ENCODE assay signal across 8 cellular contexts in genomic region chr19:12937243-12938053, GRCh38. TPM values are rescaled to one million over a fixed set of nuclear protein-coding genes. Genes with fewer than 3 reads are reported as not detected.
A peak's percentile ranks its signal among the peaks of the same experiment; 100 is the strongest.
DNase-seq lines count a peak whose midpoint lies in the region; ATAC-seq and TF ChIP-seq lines count a peak whose summit lies in the region.

No MANE protein-coding gene starts in this region.

- H3K9me3 ChIP-seq in OCI-LY1 (ENCODE audit: low read length) (no peaks in the 10 kb centered on the region), lung (ENCODE audit: control insufficient read depth in 2 of 2, insufficient read depth in 1 of 2, low read length in 1 of 2) (no peaks in the 10 kb centered on the region), upper lobe of left lung (no peaks in the 10 kb centered on the region)

- H3K36me3 ChIP-seq in OCI-LY1 (ENCODE audit: insufficient read depth, low read length) = peaks cover 40% of the 10 kb centered on the region
- peaks cover 10 to 24% of the 10 kb centered on the region in 2 donors for H3K36me3 ChIP-seq in lung (ENCODE audit: control insufficient read depth in 2 of 2, insufficient read depth in 2 of 2, low read length in 2 of 2)
- peaks cover 10 to 33% (median 24%) of the 10 kb centered on the region in 4 donors for H3K36me3 ChIP-seq in upper lobe of left lung

- H3K27me3 ChIP-seq in OCI-LY1 (ENCODE audit: insufficient read depth, low read length) (no peaks in the 10 kb centered on the region), lung (ENCODE audit: control insufficient read depth, insufficient read depth) (no peaks in the 10 kb centered on the region), upper lobe of left lung (no peaks in the 10 kb centered on the region)

- H3F3A ChIP-seq in OCI-LY1 (ENCODE audit: insufficient read depth, low read length) = peaks cover 40% of the 10 kb centered on the region

- H3K4me3 ChIP-seq in OCI-LY1 (ENCODE audit: low read depth, low read length, poor library complexity, severe bottlenecking) (peak overlapping the region; percentile 99), cardiac fibroblast (replicated peaks in 1 of 2; ENCODE audit: low read depth in 2 of 2, low read length in 2 of 2) (peak overlapping the region; percentile 54 to 60), lung (peak overlapping the region; percentile 24), upper lobe of left lung (peak overlapping the region; percentile 40 to 91 (median 74))

- 1 to 3% methylated on average over 23 of the region's 23 CpGs for WGBS in lung, 2 donors
- 1 to 4% methylated on average over 19 to 20 of the region's 23 CpGs for WGBS in upper lobe of left lung, 2 donors

- TF ChIP-seq EP300 in upper lobe of left lung (IDR thresholded peaks at IDR 0.05) = no peak

- H3K27ac ChIP-seq in OCI-LY1 (ENCODE audit: low read depth, low read length, poor library complexity, severe bottlenecking) (peak overlapping the region; percentile 95), lung (ENCODE audit: low read depth in 1 of 2, low read length in 1 of 2) (peak overlapping the region; percentile 38 to 52), upper lobe of left lung (peak overlapping the region in 3 of 4 donors; percentile 21 to 94 (median 92))

- H3K4me2 ChIP-seq in OCI-LY1 (ENCODE audit: low read length) = peak overlapping the region; percentile 85

- ATAC-seq in HG03460 (IDR thresholded peaks at IDR 0.05; ENCODE audit: unreplicated experiment) (peak; percentile 21), lung (ENCODE audit: insufficient read depth, low FRiP score) (peak; percentile 2), upper lobe of left lung (ENCODE audit: low FRiP score in 2 of 2) (peak in 1 of 2 donors; percentile 22), HG03565 (IDR thresholded peaks at IDR 0.05; ENCODE audit: unreplicated experiment) (no peak)

- DNase-seq in DMS79 treated with DMSO at 0.1 percent for 48 hours (lab: John Stamatoyannopoulos, UW) (peak; percentile 98), cardiac fibroblast (ENCODE audit: low read depth in 2 of 2) (no peak), lung (ENCODE audit: low spot score) (no peak), upper lobe of left lung (peak in 1 of 2 donors; percentile 63), Ammon's horn (ENCODE audit: low spot score) (no peak)

- H3K79me2 ChIP-seq in OCI-LY1 (ENCODE audit: insufficient read depth, low read length) = peaks cover 30% of the 10 kb centered on the region

- no peak for TF ChIP-seq POLR2A in upper lobe of left lung (IDR thresholded peaks at IDR 0.05)

- no peak overlapping the region for H2AFZ ChIP-seq in OCI-LY1 (ENCODE audit: low read length)

- H3K9me2 ChIP-seq in OCI-LY1 (ENCODE audit: low read depth, low read length) = no peaks in the 10 kb centered on the region

- no peak for TF ChIP-seq CTCF in OCI-LY1 (IDR thresholded peaks at IDR 0.05; ENCODE audit: low read length)
- no peak for TF ChIP-seq CTCF in cardiac fibroblast (IDR thresholded peaks at IDR 0.05; ENCODE audit: low read depth, low read length)
- TF ChIP-seq CTCF in lung (IDR thresholded peaks at IDR 0.05; ENCODE audit: control extremely low read depth, extremely low read depth) = no peak
- peak in 1 of 6 experiments; percentile 2 for TF ChIP-seq CTCF in upper lobe of left lung (IDR thresholded peaks at IDR 0.05)

- H3K4me1 ChIP-seq in OCI-LY1 (ENCODE audit: insufficient read depth, low read length, severe bottlenecking) (peaks cover 62% of the 10 kb centered on the region), lung (ENCODE audit: control insufficient read depth in 2 of 2, insufficient read depth in 2 of 2, low read length in 2 of 2) (peaks cover 14 to 22% of the 10 kb centered on the region in 2 donors), upper lobe of left lung (peaks cover 41 to 63% (median 45%) of the 10 kb centered on the region in 4 donors)

- 0 out of 2 replicates have a peak, but pooled peaks cover 3% of the 10 kb centered on the region for H4K20me1 ChIP-seq in OCI-LY1 (ENCODE audit: insufficient read depth, low read length)

- H3K9ac ChIP-seq in OCI-LY1 (ENCODE audit: low read length) = peak overlapping the region; percentile 78

RNA-seq across cellular contexts. Expression of gene CALR, which starts 1.0 kb away (rescaled TPM):
- total RNA-seq in lung (1,000 to 10,000 TPM in 1 of 2 donors, 100 to 1,000 TPM in 1; 479 to 1,551 TPM), upper lobe of left lung (1,000 to 10,000 TPM in 1 of 6 donors, 100 to 1,000 TPM in 5; 171 to 1,351 (median 423) TPM)
- polyA plus RNA-seq in lung = 1,000 to 10,000 TPM in 1 of 2 donors, 100 to 1,000 TPM in 1; 415 to 1,123 TPM

RNA-seq across cellular contexts. Expression of gene FARSA, which starts 3.9 kb away (rescaled TPM):
- total RNA-seq in lung (10 to 100 TPM; 27.8 to 65.7 TPM), upper lobe of left lung (100 to 1,000 TPM in 1 of 6 donors, 10 to 100 TPM in 5; 35.3 to 104 (median 53.4) TPM)
- polyA plus RNA-seq in lung = 10 to 100 TPM; 39.8 to 72.1 TPM

RNA-seq across cellular contexts. Expression of gene RAD23A, which starts 8.2 kb away (rescaled TPM):
- total RNA-seq in lung = 100 to 1,000 TPM in 1 of 2 donors, 10 to 100 TPM in 1; 79.7 to 122 TPM
- polyA plus RNA-seq in lung = 100 to 1,000 TPM; 112 to 186 TPM
- total RNA-seq in upper lobe of left lung = 100 to 1,000 TPM in 3 of 6 donors, 10 to 100 TPM in 3; 69.1 to 115 (median 98.8) TPM

RNA-seq across cellular contexts. Expression of gene SYCE2, which starts 18.4 kb away (rescaled TPM):
- total RNA-seq in lung = not detected
- under 1 TPM; 0.13 to 0.28 TPM for polyA plus RNA-seq in lung
- not detected for total RNA-seq in upper lobe of left lung

RNA-seq across cellular contexts. Expression of gene GADD45GIP1, which starts 19.6 kb away (rescaled TPM):
- total RNA-seq in lung (10 to 100 TPM; 14.9 to 22.6 TPM), upper lobe of left lung (10 to 100 TPM; 15.3 to 43.8 (median 26.6) TPM)
- 10 to 100 TPM; 50.0 to 69.0 TPM for polyA plus RNA-seq in lung

Comparison
In these comparisons a context has a peak if more than half of its experiments do, and no peak if none do; other contexts are left out.
1. H3K27ac ChIP-seq: peak in every context shown above with its lines; median percentile 95 in OCI-LY1; 92 in upper lobe of left lung; 45 in lung.
2. H3K4me3 ChIP-seq: peak in every context shown above with its lines; median percentile 99 in OCI-LY1; 74 in upper lobe of left lung; 57 in cardiac fibroblast; 24 in lung.